ENCODE assay signal across 21 cellular contexts in the genomic region with DNA sequence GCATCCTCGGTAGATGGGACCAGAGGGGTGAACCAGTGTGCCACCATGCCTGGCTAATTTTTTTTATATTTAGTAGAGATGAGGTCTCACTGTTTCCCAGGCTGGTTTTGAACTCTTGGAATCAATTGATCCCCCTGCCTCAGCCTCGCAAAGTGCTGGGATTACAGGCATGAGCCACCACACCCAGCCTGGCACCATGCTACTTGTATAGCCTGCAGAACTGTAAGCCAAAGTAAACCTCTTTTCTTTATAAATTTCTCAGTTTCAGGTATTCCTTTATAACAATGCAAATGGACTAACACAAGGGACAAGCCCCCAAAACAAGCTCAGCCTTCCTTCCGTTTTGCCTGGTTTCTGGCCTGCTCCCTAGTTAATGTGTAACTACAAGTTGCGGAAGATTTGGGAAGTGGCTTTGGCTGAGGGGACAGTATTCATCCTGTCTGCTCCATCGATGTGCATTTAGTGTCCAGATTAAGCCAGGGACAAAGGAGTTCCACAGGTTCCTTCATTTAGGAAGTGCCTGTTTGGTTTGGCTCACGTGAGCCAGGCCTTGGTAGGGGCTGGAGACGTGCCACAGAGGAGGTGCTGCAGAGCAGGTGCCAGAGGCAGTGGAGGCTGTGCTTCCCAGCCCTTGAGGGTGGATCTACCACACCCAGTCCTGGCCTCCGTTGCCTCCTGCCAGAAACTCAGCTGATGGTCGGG. TPM values are rescaled to one million over a fixed set of nuclear protein-coding genes. Genes with fewer than 3 reads are reported as not detected.
DNase-seq lines count a peak whose midpoint lies in the region; ATAC-seq, FAIRE-seq and TF ChIP-seq lines count a peak whose summit lies in the region.
"Had no signal": no experiment of that assay in that cellular context is flagged by ENCODE, and none has a peak within 500 bp of the region (broad histone marks: within the 10 kb centered on the region; RNA-seq: fewer than 3 reads in every experiment).

No MANE protein-coding gene starts in this region.

- no TSS peak for BruUV-seq in MCF 10A (replicated peaks; lab: Mats Ljungman, UMichigan)
- no TSS peak for BruUV-seq in HepG2 (replicated peaks; lab: Mats Ljungman, UMichigan)

- peak; percentile 89 for FAIRE-seq in HepG2 (lab: Jason Lieb, UNC)

- peaks cover 18% of the 10 kb centered on the region for H3K27me3 Mint-ChIP-seq in MCF 10A (ENCODE audit: insufficient read depth, unreplicated experiment)

- H3K9me3 ChIP-seq in breast epithelium = no peaks in the 10 kb centered on the region
- H3K9me3 ChIP-seq in HepG2 (ENCODE audit: low read length) = no peaks in the 10 kb centered on the region
- no peaks in the 10 kb centered on the region for H3K9me3 ChIP-seq in transverse colon
- H3K9me3 ChIP-seq: esophagus squamous epithelium, tibial artery had no signal

- H3K9me3 Mint-ChIP-seq in MCF 10A (ENCODE audit: unreplicated experiment) = no peaks in the 10 kb centered on the region
- H3K9me3 Mint-ChIP-seq: central memory CD8-positive, alpha-beta T cell; GM23338 had no signal

- H3K36me3 ChIP-seq in breast epithelium (no peaks in the 10 kb centered on the region), HepG2 (replicated peaks in 1 of 2; ENCODE audit: control insufficient read depth in 1 of 2, insufficient read depth in 2 of 2, low read length in 2 of 2) (no peaks in the 10 kb centered on the region), transverse colon (no peaks in the 10 kb centered on the region)
- H3K36me3 ChIP-seq: esophagus squamous epithelium, tibial artery had no signal

- TF ChIP-seq EP300 in HepG2 (IDR thresholded peaks at IDR 0.05; ENCODE audit: low read depth in 2 of 2, low read length in 2 of 2) = no peak
- no peak for TF ChIP-seq EP300 in HepG2 (CRISPR knock-in tag; IDR thresholded peaks at IDR 0.05; ENCODE audit: borderline replicate concordance)
- no peak for TF ChIP-seq EP300 in transverse colon (IDR thresholded peaks at IDR 0.05; ENCODE audit: low read depth)

- H3K27me3 ChIP-seq in breast epithelium (no peaks in the 10 kb centered on the region), HepG2 (ENCODE audit: control insufficient read depth in 1 of 2, insufficient read depth in 2 of 2, low read length in 2 of 2) (peaks cover 0 to 4% of the 10 kb centered on the region in 2 experiments; a peak in 2 of 5 replicates), transverse colon (peaks cover 13% of the 10 kb centered on the region)
- H3K27me3 ChIP-seq: tibial artery had no signal

- WGBS in HepG2 (ENCODE audit: low lambda C conversion rate) = 14% methylated on average over 9 of the region's 9 CpGs
- 49 to 83% methylated on average over 1 to 9 of the region's 9 CpGs for WGBS in transverse colon (ENCODE audit: low coverage in 1 of 2), 2 donors

- ATAC-seq in HepG2 = peak; percentile 49
- ATAC-seq: GM23338 had no signal

- no peak for TF ChIP-seq RAD21 in HepG2 (CRISPR knock-in tag; IDR thresholded peaks at IDR 0.05)

- H3K27ac Mint-ChIP-seq in MCF 10A (ENCODE audit: low read depth, unreplicated experiment) = no peak overlapping the region
- H3K27ac Mint-ChIP-seq: CD4-positive, CD25-positive, alpha-beta regulatory T cell; GM23338 had no signal

- H3K4me1 ChIP-seq in breast epithelium (peaks cover 2 to 5% of the 10 kb centered on the region in 2 donors), HepG2 (ENCODE audit: insufficient read depth, low read length) (peaks cover 69% of the 10 kb centered on the region), transverse colon (peaks cover 0 to 15% (median 11%) of the 10 kb centered on the region in 4 donors)

- no peak overlapping the region for H3K4me3 Mint-ChIP-seq in MCF 10A (ENCODE audit: unreplicated experiment)
- H3K4me3 Mint-ChIP-seq: CD4-positive, CD25-positive, alpha-beta regulatory T cell; central memory CD8-positive, alpha-beta T cell; GM23338 had no signal

- TF ChIP-seq CTCF in MCF 10A (IDR thresholded peaks at IDR 0.05; ENCODE audit: unreplicated experiment) (no peak), breast epithelium (IDR thresholded peaks at IDR 0.05) (no peak), HepG2 (CRISPR knock-in tag; IDR thresholded peaks at IDR 0.05) (no peak), transverse colon (IDR thresholded peaks at IDR 0.05) (no peak)

- H3K4me3 ChIP-seq in breast epithelium = no peak overlapping the region
- peak overlapping the region; percentile 45 to 69 (median 59) for H3K4me3 ChIP-seq in HepG2 (replicated peaks in 1 of 3; ENCODE audit: insufficient read depth in 1 of 3, low read depth in 2 of 3, low read length in 3 of 3)
- H3K4me3 ChIP-seq in transverse colon = no peak overlapping the region
- H3K4me3 ChIP-seq: esophagus squamous epithelium, GM23338, tibial artery had no signal

- H3K4me2 ChIP-seq in HepG2 (ENCODE audit: low read depth, low read length) = peak overlapping the region; percentile 93
- H3K4me2 ChIP-seq: GM23338 had no signal

- H3K27ac ChIP-seq in breast epithelium (no peak overlapping the region), HepG2 (ENCODE audit: extremely low read length, insufficient read depth, low read length) (no peak overlapping the region), transverse colon (peak overlapping the region in 1 of 4 donors; percentile 33)
- H3K27ac ChIP-seq: tibial artery had no signal

- TF ChIP-seq POLR2A in breast epithelium (IDR thresholded peaks at IDR 0.05) = no peak
- peak in 1 of 2 experiments; percentile 42; a peak in 1 of 4 replicates for TF ChIP-seq POLR2A in HepG2 (IDR thresholded peaks at IDR 0.05; ENCODE audit: insufficient read depth in 1 of 2, low read depth in 2 of 2, low read length in 2 of 2)
- no peak for TF ChIP-seq POLR2A in transverse colon (IDR thresholded peaks at IDR 0.05)

- in situ Hi-C loops in HepG2 (cut with HindIII; ENCODE audit: extremely low pct_ligation_motif_present, low pct_unique_long_range_greater_than_20kb) = no loop called here
- in situ Hi-C loops in transverse colon (cut with MboI; ENCODE audit: low pct_ligation_motif_present in 1 of 4, low pct_unique_long_range_greater_than_20kb in 1 of 4, low sequenced_read_pairs in 3 of 4) = loop anchor here (25.0 kb wide), 2 partner anchors 125 to 325 kb away; partner anchors contain the start of gene RAB29 (in 4 of the 4)
- in situ Hi-C loops in KBM-7 (cut with MboI; ENCODE audit: low pct_unique_long_range_greater_than_20kb, low sequenced_read_pairs) = no loop called here

- POLR2A ChIA-PET in MCF 10A (lab: Yijun Ruan, JAX) = interaction anchor here (0.5 kb wide), 1 partner anchor 129 kb away, joined by 3 read pairs; no protein-coding TSS in a partner anchor
- POLR2A ChIA-PET in HepG2 (lab: Yijun Ruan, JAX) = interaction anchor here (1.0 kb wide), 1 partner anchor 57 kb away, joined by 4 read pairs; no protein-coding TSS in a partner anchor

- peaks cover 14% of the 10 kb centered on the region for H3K4me1 Mint-ChIP-seq in MCF 10A (ENCODE audit: insufficient read depth, unreplicated experiment)

- H3K9ac ChIP-seq in HepG2 (ENCODE audit: insufficient read depth, low read depth, low read length) = no peak overlapping the region

- CTCF ChIA-PET in MCF 10A (lab: Yijun Ruan, JAX) = interaction anchor here (0.6 to 26.9 kb wide), 4 partner anchors 83 to 433 kb away, joined by 3 to 517 read pairs (median 76); no protein-coding TSS in a partner anchor
- CTCF ChIA-PET in HepG2 (lab: Yijun Ruan, JAX; ENCODE audit: low intra/inter-chr PET ratio, low total read pairs) = no interaction called here

- H3K79me2 ChIP-seq in HepG2 (ENCODE audit: insufficient read depth, low read length) = no peaks in the 10 kb centered on the region

- no peaks in the 10 kb centered on the region for H3K36me3 Mint-ChIP-seq in MCF 10A (ENCODE audit: insufficient read depth, unreplicated experiment)
- H3K36me3 Mint-ChIP-seq: CD4-positive, CD25-positive, alpha-beta regulatory T cell had no signal

- H2AFZ ChIP-seq in HepG2 (ENCODE audit: low read length) = no peak overlapping the region
- H2AFZ ChIP-seq: GM23338 had no signal

- no peaks in the 10 kb centered on the region for H4K20me1 ChIP-seq in HepG2 (ENCODE audit: insufficient read depth, low read length)

- intact Hi-C loops in MCF 10A (cut with micrococcal nuclease) (no loop called here), breast epithelium (cut with DNase I; ENCODE audit: low total_unique reads) (no loop called here), HepG2 (cut with micrococcal nuclease; ENCODE audit: unreplicated experiment) (no loop called here), transverse colon (cut with DNase I; ENCODE audit: low total_unique reads) (no loop called here)

- DNase-seq in MCF 10A (ENCODE audit: unreplicated experiment) = peak; percentile 55
- DNase-seq in breast epithelium (ENCODE audit: low spot score in 2 of 2) = no peak
- peak; percentile 43 for DNase-seq in NCI-H774 (lab: John Stamatoyannopoulos, UW)
- peak; percentile 64 for DNase-seq in HepG2 (ENCODE audit: low spot score)
- peak; percentile 72 for DNase-seq in transverse colon
- DNase-seq in KBM-7 = no peak
- DNase-seq in superior temporal gyrus (ENCODE audit: extremely low spot score) = no peak
- no peak for DNase-seq in dedifferentiated amniotic fluid mesenchymal stem cell (ENCODE audit: extremely low spot score)
- DNase-seq: activated CD4-positive, alpha-beta T cell treated with anti-CD3 and anti-CD28 coated beads for 48 hours; activated gamma-delta T cell treated with Interleukin-2 at 50 U/mL for 16 hours; amygdala; CD4-positive, CD25-positive, alpha-beta regulatory T cell; effector memory CD4-positive, alpha-beta T cell; esophagus squamous epithelium; mesenchymal stem cell; NK-92 treated with Interleukin-12 subunit alpha and Interleukin-12 subunit beta, amount 100 ng/mL, for 24 hours; RPMI8226; tibial artery had no signal

RNA-seq across cellular contexts. Expression of gene AVPR1B, which starts 4.4 kb away (rescaled TPM):
- total RNA-seq in MCF 10A (2022) (not detected in 2 replicates), breast epithelium (not detected), HepG2 (2016; rRNA removed; fragmentation: Illumina TruSeq; extraction: Trizol) (not detected in 2 replicates), transverse colon (10 to 100 TPM in 1 of 4 donors, 1 to 10 TPM in 1, under 1 TPM in 1, not detected in 1; 0.96 to 14.1 (median 1.6) TPM)
- not detected in 2 replicates for total RNA-seq in HepG2 (2016; cell fraction: cytosol; rRNA removed; fragmentation: Illumina TruSeq; extraction: Trizol; ENCODE audit: low read depth)
- 0.04 TPM in 1 of 2 replicates, not detected in the other for total RNA-seq in HepG2 (2016; cell fraction: insoluble cytoplasmic fraction; rRNA removed; fragmentation: Illumina TruSeq; extraction: Trizol)
- total RNA-seq in HepG2 (2016; cell fraction: membrane; rRNA removed; fragmentation: Illumina TruSeq; extraction: Trizol) = not detected in 2 replicates
- total RNA-seq in HepG2 (2016; cell fraction: nucleus; rRNA removed; fragmentation: Illumina TruSeq; extraction: Trizol) = not detected in 2 replicates
- 0.05 and 0.07 TPM in 2 replicates for polyA plus RNA-seq in HepG2 (2011; rRNA removed)
- polyA plus RNA-seq in HepG2 (2011; cell fraction: cytosol; rRNA removed) = 0.04 and 0.19 TPM in 2 replicates
- polyA plus RNA-seq in HepG2 (2011; cell fraction: nucleus; rRNA removed) = 0.14 and 0.23 TPM in 2 replicates
- polyA plus RNA-seq in HepG2 (2012) = not detected in 2 replicates
- polyA plus RNA-seq in HepG2 (2016; cell fraction: cytosol; fragmentation: Illumina TruSeq; extraction: Trizol; ENCODE audit: low read depth) = not detected in 2 replicates
- polyA plus RNA-seq in HepG2 (2016; cell fraction: insoluble cytoplasmic fraction; fragmentation: Illumina TruSeq; extraction: Trizol; ENCODE audit: low read depth) = not detected in 2 replicates
- not detected in 2 replicates for polyA plus RNA-seq in HepG2 (2016; cell fraction: membrane; fragmentation: Illumina TruSeq; extraction: Trizol; ENCODE audit: low read depth)
- not detected in 2 replicates for polyA plus RNA-seq in HepG2 (2016; cell fraction: nucleus; fragmentation: Illumina TruSeq; extraction: Trizol; ENCODE audit: insufficient read depth, low read depth)
- polyA minus RNA-seq in HepG2 (2011; rRNA and poly(A)+ RNA removed; ENCODE audit: low replicate concordance) = 0.12 TPM in 1 of 2 replicates, not detected in the other
- not detected in 2 replicates for polyA minus RNA-seq in HepG2 (2011; cell fraction: cytosol; rRNA and poly(A)+ RNA removed)
- not detected in 2 replicates for polyA minus RNA-seq in HepG2 (2011; cell fraction: nucleus; rRNA and poly(A)+ RNA removed)
- total RNA-seq: CD4-positive, CD25-positive, alpha-beta regulatory T cell; esophagus squamous epithelium had no signal
- polyA plus RNA-seq: CD4-positive, CD25-positive, alpha-beta regulatory T cell; neural cell had no signal

RNA-seq across cellular contexts. Expression of gene RHEX, which starts 59.8 kb away (rescaled TPM):
- not detected in 2 replicates for total RNA-seq in MCF 10A (2022)
- 10 to 100 TPM in 1 of 3 donors, 1 to 10 TPM in 1, under 1 TPM in 1; 0.98 to 20.6 (median 4.4) TPM for total RNA-seq in breast epithelium
- 1.6 and 2.7 TPM in 2 replicates for total RNA-seq in HepG2 (2016; rRNA removed; fragmentation: Illumina TruSeq; extraction: Trizol)
- total RNA-seq in HepG2 (2016; cell fraction: cytosol; rRNA removed; fragmentation: Illumina TruSeq; extraction: Trizol; ENCODE audit: low read depth) = 0.51 and 0.71 TPM in 2 replicates
- 1.9 and 3.2 TPM in 2 replicates for total RNA-seq in HepG2 (2016; cell fraction: insoluble cytoplasmic fraction; rRNA removed; fragmentation: Illumina TruSeq; extraction: Trizol)
- total RNA-seq in HepG2 (2016; cell fraction: membrane; rRNA removed; fragmentation: Illumina TruSeq; extraction: Trizol) = 1.2 and 1.3 TPM in 2 replicates
- 9.2 and 9.4 TPM in 2 replicates for total RNA-seq in HepG2 (2016; cell fraction: nucleus; rRNA removed; fragmentation: Illumina TruSeq; extraction: Trizol)
- polyA plus RNA-seq in HepG2 (2011; rRNA removed) = 1.3 and 1.4 TPM in 2 replicates
- 0.76 and 0.82 TPM in 2 replicates for polyA plus RNA-seq in HepG2 (2011; cell fraction: cytosol; rRNA removed)
- 3.7 and 4.5 TPM in 2 replicates for polyA plus RNA-seq in HepG2 (2011; cell fraction: nucleus; rRNA removed)
- polyA plus RNA-seq in HepG2 (2012) = 1.2 and 2.7 TPM in 2 replicates
- polyA plus RNA-seq in HepG2 (2016; cell fraction: cytosol; fragmentation: Illumina TruSeq; extraction: Trizol; ENCODE audit: low read depth) = 0.32 and 0.57 TPM in 2 replicates
- polyA plus RNA-seq in HepG2 (2016; cell fraction: insoluble cytoplasmic fraction; fragmentation: Illumina TruSeq; extraction: Trizol; ENCODE audit: low read depth) = 1.2 and 1.8 TPM in 2 replicates
- polyA plus RNA-seq in HepG2 (2016; cell fraction: membrane; fragmentation: Illumina TruSeq; extraction: Trizol; ENCODE audit: low read depth) = 0.90 and 1.1 TPM in 2 replicates
- polyA plus RNA-seq in HepG2 (2016; cell fraction: nucleus; fragmentation: Illumina TruSeq; extraction: Trizol; ENCODE audit: insufficient read depth, low read depth) = 7.6 and 8.5 TPM in 2 replicates
- polyA minus RNA-seq in HepG2 (2011; rRNA and poly(A)+ RNA removed; ENCODE audit: low replicate concordance) = 2.5 TPM in 1 of 2 replicates, not detected in the other
- 1.4 TPM in 1 of 2 replicates, not detected in the other for polyA minus RNA-seq in HepG2 (2011; cell fraction: cytosol; rRNA and poly(A)+ RNA removed)
- polyA minus RNA-seq in HepG2 (2011; cell fraction: nucleus; rRNA and poly(A)+ RNA removed) = 7.7 and 10.4 TPM in 2 replicates
- 1 to 10 TPM in 1 of 4 donors, under 1 TPM in 1, not detected in 2; 0.96 to 4.8 TPM for total RNA-seq in transverse colon
- total RNA-seq: CD4-positive, CD25-positive, alpha-beta regulatory T cell; GM23338 had no signal
- polyA plus RNA-seq: CD4-positive, CD25-positive, alpha-beta regulatory T cell; GM23338; neural cell had no signal

Comparison
In these comparisons a context has a peak if more than half of its experiments do, and no peak if none do; other contexts are left out.
1. DNase-seq: peak in MCF 10A (single experiment), NCI-H774 (single experiment), HepG2 (single experiment) and transverse colon (single experiment); none in breast epithelium (0 of 2), KBM-7 (single experiment), superior temporal gyrus (single experiment) and dedifferentiated amniotic fluid mesenchymal stem cell (single experiment).
2. H3K4me3 ChIP-seq: peak in HepG2 (3 of 3); none in breast epithelium (0 of 3) and transverse colon (0 of 4).
3. in situ Hi-C loops: an anchor here in transverse colon (25.0 kb wide); none called in HepG2 and KBM-7.